In the genomic region with DNA sequence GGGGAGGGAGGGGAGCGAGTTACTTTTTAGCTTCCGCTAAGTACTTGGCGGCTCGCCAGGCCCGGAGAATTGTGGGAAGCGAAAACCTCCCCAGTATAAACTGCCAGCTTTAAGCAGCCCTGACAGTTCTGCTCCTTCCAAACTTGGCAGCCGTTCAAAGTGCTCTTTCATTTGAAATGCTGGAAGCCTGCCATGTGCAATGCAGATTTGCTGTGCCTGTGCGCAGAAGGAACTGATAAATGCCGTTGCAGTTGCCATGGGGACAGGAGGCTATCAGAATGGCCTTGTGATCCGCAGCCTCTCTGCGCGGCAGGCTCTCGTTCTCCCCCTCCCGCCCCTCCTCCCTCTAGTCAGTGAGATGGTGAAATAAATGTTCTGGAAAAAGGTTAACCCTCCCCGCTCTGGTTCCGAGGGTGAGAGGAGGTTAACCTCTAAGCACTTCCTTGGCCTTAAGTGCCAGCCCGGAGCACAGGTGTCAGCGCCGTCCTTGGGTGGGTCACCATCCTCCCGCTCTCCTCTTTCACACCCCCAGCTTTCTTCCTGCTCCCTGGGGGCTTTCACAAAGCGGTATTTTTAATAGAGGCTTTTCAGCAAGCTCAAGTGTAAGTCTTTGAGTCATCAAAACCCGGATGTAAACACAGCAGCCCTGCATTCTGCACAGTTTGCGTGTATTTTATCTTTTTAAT, we compare ENCODE assay signal across 8 cellular contexts. TPM values are rescaled to one million over a fixed set of nuclear protein-coding genes. Genes with fewer than 3 reads are reported as not detected.
DNase-seq lines count a peak whose midpoint lies in the region; ATAC-seq and TF ChIP-seq lines count a peak whose summit lies in the region.

No MANE protein-coding gene starts in this region.

- peak overlapping the region; percentile 47 for H2BK12ac ChIP-seq in trophoblast cell (ENCODE audit: low read length)

- in situ Hi-C loops in transverse colon (cut with MboI; ENCODE audit: low pct_ligation_motif_present in 1 of 4, low pct_unique_long_range_greater_than_20kb in 1 of 4, low sequenced_read_pairs in 3 of 4): loop anchor here in 2 of 4 donors (10.0 kb wide), 1 partner anchor 126 kb away; no protein-coding TSS in a partner anchor

- DNase-seq in GM06990 (ENCODE audit: extremely low read depth, insufficient read length) (peak; percentile 88), NCI-H1417 (lab: John Stamatoyannopoulos, UW) (peak; percentile 100), cardiac septum (ENCODE audit: low spot score) (peak; percentile 99), trophoblast cell (peak; percentile 76 to 81), transverse colon (peak; percentile 99)
- peak; percentile 76 for DNase-seq in activated naive CD8-positive, alpha-beta T cell treated with anti-CD3 and anti-CD28 coated beads, Interleukin-2, amount 50 U/mL, for 16 hours (ENCODE audit: low read depth, low spot score)

- peak; percentile 69 for TF ChIP-seq EP300 in transverse colon (IDR thresholded peaks at IDR 0.05; ENCODE audit: low read depth)

- H2BK5ac ChIP-seq in trophoblast cell (ENCODE audit: low read depth, low read length, poor library complexity): no peak overlapping the region

- H2AK5ac ChIP-seq in trophoblast cell (ENCODE audit: low read length): no peak overlapping the region

- peak; percentile 66 for ATAC-seq in HG02763 (IDR thresholded peaks at IDR 0.05; ENCODE audit: unreplicated experiment)

- peaks cover 16% of the 10 kb centered on the region for H3K79me1 ChIP-seq in trophoblast cell (ENCODE audit: low read length)

- H3K18ac ChIP-seq in trophoblast cell (ENCODE audit: low read length): no peak overlapping the region

- peaks cover 19% of the 10 kb centered on the region for H3F3A ChIP-seq in SU-DHL-6 (ENCODE audit: insufficient read depth)

- H3K9me3 ChIP-seq in SU-DHL-6 (ENCODE audit: insufficient read depth, low read length): no peaks in the 10 kb centered on the region
- H3K9me3 ChIP-seq in trophoblast cell (ENCODE audit: insufficient read depth, low read depth, low read length): no peaks in the 10 kb centered on the region
- H3K9me3 ChIP-seq in transverse colon: no peaks in the 10 kb centered on the region

- peak overlapping the region; percentile 32 for H4K8ac ChIP-seq in trophoblast cell (ENCODE audit: low read depth, low read length)

- no peak overlapping the region for H2BK120ac ChIP-seq in trophoblast cell (ENCODE audit: insufficient read depth, low read length, poor library complexity)

- no peak overlapping the region for H4K12ac ChIP-seq in trophoblast cell (ENCODE audit: low read depth, low read length)

- no peak for TF ChIP-seq CTCF in GM06990 (IDR thresholded peaks at IDR 0.05; ENCODE audit: insufficient read depth, low read length, poor library complexity, severe bottlenecking)
- TF ChIP-seq CTCF in SU-DHL-6 (IDR thresholded peaks at IDR 0.05; ENCODE audit: insufficient read depth, low read length, poor library complexity, severe bottlenecking): no peak
- no peak for TF ChIP-seq CTCF in transverse colon (IDR thresholded peaks at IDR 0.05)

- peak overlapping the region; percentile 49 for H3K4me3 ChIP-seq in GM06990 (replicated peaks; ENCODE audit: low read depth, low read length)
- H3K4me3 ChIP-seq in SU-DHL-6 (ENCODE audit: insufficient read depth, low read length, poor library complexity, severe bottlenecking): peak overlapping the region; percentile 31
- no peak overlapping the region for H3K4me3 ChIP-seq in trophoblast cell (ENCODE audit: low read depth, low read length)
- H3K4me3 ChIP-seq in transverse colon: peak overlapping the region in 3 of 4 donors; percentile 17 to 40 (median 21)

- H3K4ac ChIP-seq in trophoblast cell (ENCODE audit: low read depth, low read length): no peak overlapping the region

- no peaks in the 10 kb centered on the region for H3K27me3 ChIP-seq in GM06990 (replicated peaks; ENCODE audit: control insufficient read depth, insufficient read depth, low read length)
- H3K27me3 ChIP-seq in SU-DHL-6 (ENCODE audit: low read length): 0 out of 2 replicates have a peak, but pooled peaks cover 3% of the 10 kb centered on the region
- H3K27me3 ChIP-seq in trophoblast cell (ENCODE audit: insufficient read depth, low read length): no peaks in the 10 kb centered on the region
- H3K27me3 ChIP-seq in transverse colon: no peaks in the 10 kb centered on the region

- H3K4me2 ChIP-seq in SU-DHL-6 (ENCODE audit: low read depth, low read length, poor library complexity, severe bottlenecking) (peak overlapping the region; percentile 96), trophoblast cell (ENCODE audit: low read length) (peak overlapping the region; percentile 65)

- no peaks in the 10 kb centered on the region for H4K20me1 ChIP-seq in SU-DHL-6 (ENCODE audit: low read depth, low read length)

- H2AFZ ChIP-seq in SU-DHL-6 (ENCODE audit: low read depth, low read length, severe bottlenecking) (peak overlapping the region; percentile 66), trophoblast cell (ENCODE audit: insufficient read depth, low read length, poor library complexity) (peak overlapping the region; percentile 43)

- H3K14ac ChIP-seq in trophoblast cell (ENCODE audit: low read length): no peak overlapping the region

- H3K79me2 ChIP-seq in SU-DHL-6 (ENCODE audit: insufficient read depth, low read length) (no peaks in the 10 kb centered on the region), trophoblast cell (ENCODE audit: control insufficient read depth, insufficient read depth, low read length, poor library complexity) (no peaks in the 10 kb centered on the region)

- no CpG with 5 or more reads among the region's 23 CpGs for WGBS in trophoblast cell (ENCODE audit: extremely low coverage, insufficient coverage, insufficient read length)
- 1% methylated on average over 9 to 23 of the region's 23 CpGs for WGBS in transverse colon (ENCODE audit: low coverage in 1 of 2), 2 donors

- no peaks in the 10 kb centered on the region for H3K36me3 ChIP-seq in GM06990 (ENCODE audit: control insufficient read depth, insufficient read depth, low read length)
- no peaks in the 10 kb centered on the region for H3K36me3 ChIP-seq in SU-DHL-6 (ENCODE audit: low read length)
- no peaks in the 10 kb centered on the region for H3K36me3 ChIP-seq in trophoblast cell (ENCODE audit: control insufficient read depth in 1 of 2, insufficient read depth in 2 of 2, low read length in 2 of 2)
- H3K36me3 ChIP-seq in transverse colon: no peaks in the 10 kb centered on the region

- H4K91ac ChIP-seq in trophoblast cell (ENCODE audit: low read depth, low read length): peak overlapping the region; percentile 7

- no peak overlapping the region for H3K23ac ChIP-seq in trophoblast cell (ENCODE audit: low read length)

- H3K27ac ChIP-seq in SU-DHL-6 (ENCODE audit: low read depth, low read length): peak overlapping the region; percentile 74
- no peak overlapping the region for H3K27ac ChIP-seq in trophoblast cell (ENCODE audit: low read depth, low read length)
- peak overlapping the region; percentile 99 to 100 (median 100) for H3K27ac ChIP-seq in transverse colon

- intact Hi-C loops in cardiac septum (cut with DNase I) (loop anchor here (1.0 to 5.0 kb wide), 2 partner anchors 83 to 121 kb away; no protein-coding TSS in a partner anchor), transverse colon (cut with DNase I; ENCODE audit: low total_unique reads) (loop anchor here (5.0 kb wide), 2 partner anchors 83 to 123 kb away; no protein-coding TSS in a partner anchor)

- peaks cover 34 to 45% of the 10 kb centered on the region in 2 experiments for H3K4me1 ChIP-seq in trophoblast cell (ENCODE audit: control insufficient read depth in 1 of 2, insufficient read depth in 2 of 2, low read length in 2 of 2)
- peaks cover 68 to 92% (median 82%) of the 10 kb centered on the region in 4 donors for H3K4me1 ChIP-seq in transverse colon

- H3K9ac ChIP-seq in SU-DHL-6 (ENCODE audit: low read length): peak overlapping the region; percentile 50
- no peak overlapping the region for H3K9ac ChIP-seq in trophoblast cell (ENCODE audit: low read length)

- TF ChIP-seq POLR2A in transverse colon (IDR thresholded peaks at IDR 0.05): no peak

- H3K9me2 ChIP-seq in SU-DHL-6 (replicated peaks; ENCODE audit: insufficient read depth, low read length): no peaks in the 10 kb centered on the region

RNA-seq across cellular contexts. Expression of gene IRF2BPL, which starts 11.9 kb away (rescaled TPM):
- total RNA-seq in cardiac septum (46.0 TPM), transverse colon (10 to 100 TPM; 21.0 to 53.5 (median 32.5) TPM)
- polyA plus RNA-seq in trophoblast cell (2013): 21.4 and 23.0 TPM in 2 replicates

RNA-seq across cellular contexts. Expression of gene CIPC, which starts 57.6 kb away (rescaled TPM):
- total RNA-seq in cardiac septum (45.9 TPM), transverse colon (10 to 100 TPM; 30.8 to 97.1 (median 67.8) TPM)
- polyA plus RNA-seq in trophoblast cell (2013): 14.3 and 14.4 TPM in 2 replicates
